In the genomic region with DNA sequence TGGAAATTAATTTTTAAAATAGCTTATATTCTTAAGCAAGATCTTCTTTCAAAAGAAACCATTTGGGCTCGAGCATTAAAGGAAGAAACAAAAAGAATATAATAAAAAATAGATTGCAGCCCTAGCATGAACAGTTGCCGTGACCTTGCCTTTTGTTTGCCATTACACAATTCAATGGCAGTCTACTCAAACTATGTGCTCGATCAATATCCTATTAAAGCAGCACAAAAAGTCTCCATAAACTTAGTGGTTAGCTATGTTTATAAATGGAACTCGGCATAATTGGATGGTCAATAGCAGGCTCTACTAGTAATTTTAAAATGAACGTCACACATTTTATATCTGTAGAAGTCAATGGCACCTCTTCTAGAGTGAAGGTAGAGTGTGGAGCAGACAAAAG, we compare ENCODE assay signal across 12 cellular contexts.
DNase-seq lines count a peak whose midpoint lies in the region; ATAC-seq, FAIRE-seq and TF ChIP-seq lines count a peak whose summit lies in the region.
"Had no signal": no experiment of that assay in that cellular context is flagged by ENCODE, and none has a peak within 500 bp of the region (broad histone marks: within the 10 kb centered on the region; RNA-seq: fewer than 3 reads in every experiment).

No MANE protein-coding gene starts in this region.

- DNase-seq in NCI-H146 (lab: John Stamatoyannopoulos, UW) (peak; percentile 30), astrocyte (ENCODE audit: low read depth) (no peak), left lung (no peak), stomach (no peak), H54 (ENCODE audit: insufficient read length, low spot score) (no peak), putamen (ENCODE audit: low spot score) (no peak), SKM-1 (lab: John Stamatoyannopoulos, UW; ENCODE audit: unreplicated experiment) (no peak), trophoblast cell (no peak)
- DNase-seq: CD4-positive, alpha-beta memory T cell; T-helper 1 cell had no signal

- H4K8ac ChIP-seq in trophoblast cell (ENCODE audit: low read depth, low read length) = no peak overlapping the region

- H3K79me2 ChIP-seq in astrocyte (ENCODE audit: insufficient read depth, low read length) = no peaks in the 10 kb centered on the region
- H3K79me2 ChIP-seq in trophoblast cell (ENCODE audit: control insufficient read depth, insufficient read depth, low read length, poor library complexity) = no peaks in the 10 kb centered on the region

- no peak for ATAC-seq in left lung

- H3K27ac ChIP-seq in astrocyte (ENCODE audit: low read depth, low read length) (no peak overlapping the region), left lung (peak overlapping the region; percentile 69 to 77), stomach (peak overlapping the region in 4 of 5 donors; percentile 73 to 81 (median 78)), trophoblast cell (ENCODE audit: low read depth, low read length) (no peak overlapping the region)

- no peak overlapping the region for H3K18ac ChIP-seq in trophoblast cell (ENCODE audit: low read length)

- no peaks in the 10 kb centered on the region for H3K9me3 Mint-ChIP-seq in astrocyte (ENCODE audit: unreplicated experiment)
- H3K9me3 Mint-ChIP-seq: CD4-positive, alpha-beta memory T cell; memory B cell had no signal

- no peak overlapping the region for H3K4ac ChIP-seq in trophoblast cell (ENCODE audit: low read depth, low read length)

- H2BK12ac ChIP-seq in trophoblast cell (ENCODE audit: low read length) = no peak overlapping the region

- H3K9me3 ChIP-seq in astrocyte (ENCODE audit: insufficient read depth, low read depth, low read length) = no peaks in the 10 kb centered on the region
- no peaks in the 10 kb centered on the region for H3K9me3 ChIP-seq in left lung
- no peaks in the 10 kb centered on the region for H3K9me3 ChIP-seq in stomach
- no peaks in the 10 kb centered on the region for H3K9me3 ChIP-seq in trophoblast cell (ENCODE audit: insufficient read depth, low read depth, low read length)

- H3K27me3 ChIP-seq in astrocyte (ENCODE audit: insufficient read depth, low read length) = peaks cover 80% of the 10 kb centered on the region
- no peaks in the 10 kb centered on the region for H3K27me3 ChIP-seq in left lung
- no peaks in the 10 kb centered on the region for H3K27me3 ChIP-seq in stomach
- H3K27me3 ChIP-seq in trophoblast cell (ENCODE audit: insufficient read depth, low read length) = no peaks in the 10 kb centered on the region

- H3K14ac ChIP-seq in trophoblast cell (ENCODE audit: low read length) = no peak overlapping the region

- no peak overlapping the region for H2AK5ac ChIP-seq in trophoblast cell (ENCODE audit: low read length)

- H3K4me3 ChIP-seq in astrocyte (ENCODE audit: insufficient read depth, low read depth, low read length) (no peak overlapping the region), left lung (no peak overlapping the region), stomach (no peak overlapping the region), trophoblast cell (ENCODE audit: low read depth, low read length) (no peak overlapping the region)

- no peaks in the 10 kb centered on the region for H3K27me3 Mint-ChIP-seq in astrocyte (ENCODE audit: low read depth, unreplicated experiment)
- H3K27me3 Mint-ChIP-seq: CD4-positive, alpha-beta memory T cell had no signal

- H3K4me3 Mint-ChIP-seq in astrocyte (ENCODE audit: unreplicated experiment) = no peak overlapping the region
- H3K4me3 Mint-ChIP-seq: CD4-positive, alpha-beta memory T cell; memory B cell had no signal

- H3K4me1 Mint-ChIP-seq in astrocyte (ENCODE audit: low read depth, unreplicated experiment) = peaks cover 28% of the 10 kb centered on the region
- H3K4me1 Mint-ChIP-seq: CD4-positive, alpha-beta memory T cell; memory B cell had no signal

- TF ChIP-seq POLR2A in stomach (IDR thresholded peaks at IDR 0.05) = no peak
- TF ChIP-seq POLR2A in H54 (IDR thresholded peaks at IDR 0.05; ENCODE audit: low read depth, low read length) = no peak

- no peak overlapping the region for H3K9ac ChIP-seq in astrocyte (ENCODE audit: low read length)
- no peak overlapping the region for H3K9ac ChIP-seq in trophoblast cell (ENCODE audit: low read length)

- H4K12ac ChIP-seq in trophoblast cell (ENCODE audit: low read depth, low read length) = no peak overlapping the region

- intact Hi-C loops in left lung (cut with DNase I) = loop anchor here in 1 of 2 donors (10.0 kb wide), 1 partner anchor 284 kb away; no protein-coding TSS in a partner anchor
- intact Hi-C loops in stomach (cut with DNase I; ENCODE audit: low total_unique reads) = no loop called here

- no peak overlapping the region for H3K23ac ChIP-seq in trophoblast cell (ENCODE audit: low read length)

- FAIRE-seq in astrocyte (lab: Jason Lieb, UNC) (no peak), H54 (lab: Jason Lieb, UNC) (no peak)
- FAIRE-seq: colon had no signal

- H2AFZ ChIP-seq in astrocyte (ENCODE audit: low read depth, low read length) (no peak overlapping the region), trophoblast cell (ENCODE audit: insufficient read depth, low read length, poor library complexity) (no peak overlapping the region)

- TF ChIP-seq CTCF in astrocyte (IDR thresholded peaks at IDR 0.05; ENCODE audit: insufficient read depth, low read depth, low read length) (no peak), left lung (IDR thresholded peaks at IDR 0.05) (no peak), stomach (IDR thresholded peaks at IDR 0.05) (no peak)

- peaks cover 11% of the 10 kb centered on the region for H4K20me1 ChIP-seq in astrocyte (ENCODE audit: insufficient read depth, low read length)

- no peak for TF ChIP-seq EP300 in stomach (IDR thresholded peaks at IDR 0.05)

- no peaks in the 10 kb centered on the region for H3K36me3 ChIP-seq in astrocyte (ENCODE audit: insufficient read depth, low read length)
- H3K36me3 ChIP-seq in left lung = no peaks in the 10 kb centered on the region
- no peaks in the 10 kb centered on the region for H3K36me3 ChIP-seq in stomach
- H3K36me3 ChIP-seq in trophoblast cell (ENCODE audit: control insufficient read depth in 1 of 2, insufficient read depth in 2 of 2, low read length in 2 of 2) = no peaks in the 10 kb centered on the region

- WGBS in stomach, 5 donors = 71 to 77% (median 72%) methylated on average over 5 of the region's 5 CpGs
- no CpG with 5 or more reads among the region's 5 CpGs for WGBS in trophoblast cell (ENCODE audit: extremely low coverage, insufficient coverage, insufficient read length)

- no peak overlapping the region for H2BK5ac ChIP-seq in trophoblast cell (ENCODE audit: low read depth, low read length, poor library complexity)

- H3K36me3 Mint-ChIP-seq in astrocyte (ENCODE audit: low read depth, unreplicated experiment) = no peaks in the 10 kb centered on the region
- H3K36me3 Mint-ChIP-seq: memory B cell had no signal

- H3K4me2 ChIP-seq in astrocyte (ENCODE audit: low read length) = no peak overlapping the region
- no peak overlapping the region for H3K4me2 ChIP-seq in trophoblast cell (ENCODE audit: low read length)

- no peak overlapping the region for H2BK120ac ChIP-seq in trophoblast cell (ENCODE audit: insufficient read depth, low read length, poor library complexity)

- H3K27ac Mint-ChIP-seq in astrocyte (ENCODE audit: unreplicated experiment) = peak overlapping the region; percentile 96
- H3K27ac Mint-ChIP-seq: memory B cell had no signal

- no peak overlapping the region for H4K91ac ChIP-seq in trophoblast cell (ENCODE audit: low read depth, low read length)

- H3K4me1 ChIP-seq in astrocyte (ENCODE audit: insufficient read depth, low read length) (peaks cover 13% of the 10 kb centered on the region), left lung (peaks cover 0 to 20% of the 10 kb centered on the region in 2 donors), stomach (peaks cover 13 to 40% (median 27%) of the 10 kb centered on the region in 4 donors), trophoblast cell (ENCODE audit: control insufficient read depth in 1 of 2, insufficient read depth in 2 of 2, low read length in 2 of 2) (peaks cover 11 to 12% of the 10 kb centered on the region in 2 experiments)

- H3K79me1 ChIP-seq in trophoblast cell (ENCODE audit: low read length) = peaks cover 4% of the 10 kb centered on the region

Comparison
In these comparisons a context has a peak if more than half of its experiments do, and no peak if none do; other contexts are left out.
1. H3K27ac ChIP-seq: peak in left lung (2 of 2) and stomach (4 of 5); none in astrocyte (single experiment) and trophoblast cell (single experiment).